Comparison of ENCODE assay signal across 12 cellular contexts in genomic region chr22:41909290-41910049, GRCh38. TPM values are rescaled to one million over a fixed set of nuclear protein-coding genes. Genes with fewer than 3 reads are reported as not detected.
A peak's percentile ranks its signal among the peaks of the same experiment; 100 is the strongest.
DNase-seq lines count a peak whose midpoint lies in the region; ATAC-seq and TF ChIP-seq lines count a peak whose summit lies in the region.
"Had no signal": no experiment of that assay in that cellular context is flagged by ENCODE, and none has a peak within 500 bp of the region (broad histone marks: within the 10 kb centered on the region; RNA-seq: fewer than 3 reads in every experiment).

No MANE protein-coding gene starts in this region.

- H3K79me2 ChIP-seq in OCI-LY1 (ENCODE audit: insufficient read depth, low read length): no peaks in the 10 kb centered on the region

- TF ChIP-seq EP300 in ovary (IDR thresholded peaks at IDR 0.05): no peak

- H3K9me3 Mint-ChIP-seq in CD8-positive, alpha-beta memory T cell: no peaks in the 10 kb centered on the region

- H3K36me3 Mint-ChIP-seq in CD8-positive, alpha-beta memory T cell: peaks cover 0 to 12% (median 0%) of the 10 kb centered on the region in 3 donors

- ATAC-seq in GM18511 (IDR thresholded peaks at IDR 0.05; ENCODE audit: unreplicated experiment) (no peak), body of pancreas (no peak)

- 23 to 28% (median 26%) methylated on average over 51 to 55 of the region's 55 CpGs for WGBS in ovary, 3 donors
- 30% methylated on average over 2 to 52 of the region's 55 CpGs for WGBS in body of pancreas, 2 donors

- H2AFZ ChIP-seq in OCI-LY1 (ENCODE audit: low read length): no peak overlapping the region

- H3K4me3 Mint-ChIP-seq in CD8-positive, alpha-beta memory T cell: peak overlapping the region in 5 of 7 donors; percentile 43 to 80 (median 67)

- H3K27me3 Mint-ChIP-seq in CD8-positive, alpha-beta memory T cell: peaks cover 15 to 24% of the 10 kb centered on the region in 2 donors

- H3K9ac ChIP-seq in OCI-LY1 (ENCODE audit: low read length): no peak overlapping the region

- H4K20me1 ChIP-seq in OCI-LY1 (ENCODE audit: insufficient read depth, low read length): no peaks in the 10 kb centered on the region

- intact Hi-C loops in ovary (cut with DNase I) (no loop called here), body of pancreas (cut with DNase I) (no loop called here)

- TF ChIP-seq POLR2A in ovary (IDR thresholded peaks at IDR 0.05) (no peak), body of pancreas (IDR thresholded peaks at IDR 0.05) (no peak)

- CTCF ChIA-PET in CD8-positive, alpha-beta memory T cell (lab: Charles Lee): interaction anchor here (3.8 kb wide), 1 partner anchor 16 kb away, joined by 18 read pairs; the partner anchor contains the start of gene TNFRSF13C

- peaks cover 33% of the 10 kb centered on the region for H3K27me3 ChIP-seq in CD8-positive, alpha-beta memory T cell (ENCODE audit: insufficient read depth, low read length, poor library complexity, severe bottlenecking)
- H3K27me3 ChIP-seq in OCI-LY1 (ENCODE audit: insufficient read depth, low read length) (peaks cover 8% of the 10 kb centered on the region; the same call in 1 of the 2 replicates), cardiac muscle cell (peaks cover 61% of the 10 kb centered on the region), ovary (peaks cover 2% of the 10 kb centered on the region), body of pancreas (peaks cover 0 to 33% of the 10 kb centered on the region in 2 donors)

- 0 out of 2 replicates have a peak, but pooled peaks cover 3% of the 10 kb centered on the region for H3F3A ChIP-seq in OCI-LY1 (ENCODE audit: insufficient read depth, low read length)

- H3K27ac Mint-ChIP-seq in CD8-positive, alpha-beta memory T cell: peak overlapping the region in 3 of 8 donors; percentile 12 to 67 (median 57)

- POLR2A ChIA-PET in CD8-positive, alpha-beta memory T cell (lab: Charles Lee): interaction anchor here (1.6 to 2.2 kb wide), 2 partner anchors 16 to 31 kb away, joined by 5 to 11 read pairs; no protein-coding TSS in a partner anchor

- no peak for TF ChIP-seq CTCF in OCI-LY1 (IDR thresholded peaks at IDR 0.05; ENCODE audit: low read length)
- no peak for TF ChIP-seq CTCF in cardiac muscle cell (IDR thresholded peaks at IDR 0.05; ENCODE audit: low read depth, low read length)
- TF ChIP-seq CTCF in ovary (IDR thresholded peaks at IDR 0.05): no peak
- TF ChIP-seq CTCF in body of pancreas (IDR thresholded peaks at IDR 0.05): no peak

- no peaks in the 10 kb centered on the region for H3K9me3 ChIP-seq in CD8-positive, alpha-beta memory T cell (ENCODE audit: low read length)
- H3K9me3 ChIP-seq in OCI-LY1 (ENCODE audit: low read length): no peaks in the 10 kb centered on the region
- no peaks in the 10 kb centered on the region for H3K9me3 ChIP-seq in cardiac muscle cell (ENCODE audit: low read depth)
- H3K9me3 ChIP-seq in ovary: no peaks in the 10 kb centered on the region
- H3K9me3 ChIP-seq in body of pancreas: no peaks in the 10 kb centered on the region

- H3K9me2 ChIP-seq in OCI-LY1 (ENCODE audit: low read depth, low read length): no peaks in the 10 kb centered on the region

- H3K4me1 ChIP-seq in CD8-positive, alpha-beta memory T cell (ENCODE audit: insufficient read depth, low read length): peaks cover 29% of the 10 kb centered on the region
- peaks cover 25% of the 10 kb centered on the region for H3K4me1 ChIP-seq in OCI-LY1 (ENCODE audit: insufficient read depth, low read length, severe bottlenecking)
- peaks cover 4% of the 10 kb centered on the region for H3K4me1 ChIP-seq in cardiac muscle cell (ENCODE audit: low read depth)
- peaks cover 9% of the 10 kb centered on the region for H3K4me1 ChIP-seq in ovary (ENCODE audit: insufficient read depth)
- peaks cover 33% of the 10 kb centered on the region for H3K4me1 ChIP-seq in body of pancreas

- peak overlapping the region; percentile 41 for H3K4me2 ChIP-seq in OCI-LY1 (ENCODE audit: low read length)

- no peaks in the 10 kb centered on the region for H3K36me3 ChIP-seq in CD8-positive, alpha-beta memory T cell (ENCODE audit: insufficient read depth, low read length)
- H3K36me3 ChIP-seq in OCI-LY1 (ENCODE audit: insufficient read depth, low read length) (peaks cover 34% of the 10 kb centered on the region), cardiac muscle cell (peaks cover 22% of the 10 kb centered on the region), ovary (no peaks in the 10 kb centered on the region), body of pancreas (replicated peaks in 1 of 2; ENCODE audit: insufficient read depth in 1 of 2, low read depth in 2 of 2) (peaks cover 7 to 8% of the 10 kb centered on the region in 2 donors)

- peaks cover 23 to 36% (median 27%) of the 10 kb centered on the region in 3 donors for H3K4me1 Mint-ChIP-seq in CD8-positive, alpha-beta memory T cell

- no peak overlapping the region for H3K27ac ChIP-seq in CD8-positive, alpha-beta memory T cell (ENCODE audit: low read depth, low read length)
- H3K27ac ChIP-seq in OCI-LY1 (ENCODE audit: low read depth, low read length, poor library complexity, severe bottlenecking) (no peak overlapping the region), cardiac muscle cell (no peak overlapping the region), ovary (no peak overlapping the region), body of pancreas (no peak overlapping the region)
- H3K27ac ChIP-seq: epithelial cell of prostate had no signal

- H3K4me3 ChIP-seq in CD8-positive, alpha-beta memory T cell (ENCODE audit: low read length): no peak overlapping the region
- H3K4me3 ChIP-seq in OCI-LY1 (ENCODE audit: low read depth, low read length, poor library complexity, severe bottlenecking) (peak overlapping the region; percentile 13), cardiac muscle cell (peak overlapping the region; percentile 20), ovary (peak overlapping the region; percentile 13), body of pancreas (no peak overlapping the region)

- DNase-seq in CD8-positive, alpha-beta memory T cell: no peak
- DNase-seq in cardiac muscle cell (ENCODE audit: low read depth in 1 of 2, low spot score in 1 of 2) (no peak), ovary (peak in 1 of 5 donors; percentile 27), body of pancreas (no peak), NOMO-1 (lab: John Stamatoyannopoulos, UW; ENCODE audit: unreplicated experiment in 2 of 2) (no peak)
- DNase-seq in activated CD4-positive, CD25-positive, alpha-beta regulatory T cell (lab: John Stamatoyannopoulos, UW): no peak
- DNase-seq: activated naive CD4-positive, alpha-beta T cell treated with anti-CD3 and anti-CD28 coated beads, Interleukin-2, amount 50 U/mL, for 16 hours; DMS79 had no signal

RNA-seq across cellular contexts. Expression of gene SHISA8, which starts 5.4 kb away (rescaled TPM):
- total RNA-seq in CD8-positive, alpha-beta memory T cell: 1 to 10 TPM; 1.3 to 1.4 TPM
- not detected for polyA plus RNA-seq in CD8-positive, alpha-beta memory T cell
- total RNA-seq in cardiac muscle cell: not detected in 2 replicates
- 0.16 TPM in 1 of 2 replicates, not detected in the other for polyA plus RNA-seq in cardiac muscle cell
- under 1 TPM in 1 of 7 donors, not detected in 6; 0.46 TPM for total RNA-seq in ovary
- polyA plus RNA-seq in ovary: not detected
- not detected for total RNA-seq in body of pancreas
- total RNA-seq: lung microvascular endothelial cell had no signal

RNA-seq across cellular contexts. Expression of gene TNFRSF13C, which starts 17.1 kb away (rescaled TPM):
- 1 to 10 TPM; 5.4 to 5.9 TPM for total RNA-seq in CD8-positive, alpha-beta memory T cell
- polyA plus RNA-seq in CD8-positive, alpha-beta memory T cell: 2.0 TPM
- total RNA-seq in cardiac muscle cell (0.14 and 1.9 TPM in 2 replicates), ovary (under 1 TPM; 0.08 to 0.36 (median 0.22) TPM), body of pancreas (not detected)
- polyA plus RNA-seq in cardiac muscle cell (1.1 TPM in 2 replicates), ovary (under 1 TPM; 0.05 TPM)
- total RNA-seq: lung microvascular endothelial cell had no signal

RNA-seq across cellular contexts. Expression of gene CENPM, which starts 37.5 kb away (rescaled TPM):
- 10 to 100 TPM; 73.2 to 77.5 TPM for total RNA-seq in CD8-positive, alpha-beta memory T cell
- polyA plus RNA-seq in CD8-positive, alpha-beta memory T cell: 19.2 TPM
- total RNA-seq in cardiac muscle cell (22.0 and 26.7 TPM in 2 replicates), ovary (1 to 10 TPM in 4 of 7 donors, under 1 TPM in 1, not detected in 2; 0.25 to 8.0 (median 1.8) TPM), body of pancreas (not detected)
- polyA plus RNA-seq in cardiac muscle cell (25.8 and 37.0 TPM in 2 replicates), ovary (1 to 10 TPM in 1 of 2 donors, not detected in 1; 1.0 TPM)

RNA-seq across cellular contexts. Expression of gene SEPTIN3, which starts 59.8 kb away (rescaled TPM):
- total RNA-seq in CD8-positive, alpha-beta memory T cell: under 1 TPM; 0.33 to 0.51 TPM
- not detected for polyA plus RNA-seq in CD8-positive, alpha-beta memory T cell
- 3.6 and 3.9 TPM in 2 replicates for total RNA-seq in cardiac muscle cell
- 2.9 and 3.4 TPM in 2 replicates for polyA plus RNA-seq in cardiac muscle cell
- 1 to 10 TPM in 1 of 7 donors, under 1 TPM in 5, not detected in 1; 0.11 to 1.4 (median 0.23) TPM for total RNA-seq in ovary
- polyA plus RNA-seq in ovary: under 1 TPM; 0.12 to 0.78 TPM
- under 1 TPM in 1 of 2 donors, not detected in 1; 0.52 TPM for total RNA-seq in body of pancreas

Comparison
In these comparisons a context has a peak if more than half of its experiments do, and no peak if none do; other contexts are left out.
1. H3K4me3 ChIP-seq: peak in OCI-LY1 (single experiment), cardiac muscle cell (single experiment) and ovary (single experiment); none in CD8-positive, alpha-beta memory T cell (single experiment) and body of pancreas (0 of 2).